1 cellular context compared by ENCODE assay signal in the genomic region with DNA sequence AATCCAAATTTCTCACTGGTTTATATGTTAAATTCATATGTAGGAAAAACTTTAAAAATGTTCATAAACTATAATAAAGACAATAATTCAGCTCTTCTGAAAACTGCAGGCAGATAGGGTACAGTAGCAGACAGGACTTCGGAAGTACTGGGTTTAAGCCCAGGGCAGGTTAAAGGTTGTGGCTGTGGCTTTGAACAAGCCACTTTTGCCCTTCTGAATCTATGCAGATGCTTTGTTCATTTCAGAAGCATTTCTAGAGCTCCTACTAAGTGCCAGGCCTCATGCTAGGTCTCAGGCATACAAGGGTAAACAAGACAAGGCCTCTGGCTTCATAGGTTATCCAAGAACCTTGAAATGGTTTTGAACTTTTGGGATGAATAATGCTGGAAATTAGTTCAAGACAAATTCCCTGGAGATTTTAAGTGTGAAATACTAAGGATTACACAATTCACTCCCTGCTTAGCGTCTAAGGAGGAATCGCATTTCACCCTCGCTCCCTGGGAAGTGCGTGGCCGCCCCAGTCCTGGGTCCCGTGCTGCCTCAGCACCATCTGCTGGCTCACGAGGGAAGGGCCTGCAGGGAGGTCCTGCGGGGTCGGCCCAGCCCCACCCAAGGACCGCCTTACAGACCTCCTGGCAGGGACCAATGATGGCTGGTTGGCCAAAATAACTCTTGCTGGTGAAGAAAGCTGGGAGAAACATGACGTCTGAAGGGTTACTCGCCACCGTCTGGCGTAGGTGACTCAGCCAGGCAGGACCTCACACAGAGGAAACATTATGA.
A peak's percentile ranks its signal among the peaks of the same experiment; 100 is the strongest.
TF ChIP-seq lines count a peak whose summit lies in the region.

No MANE protein-coding gene starts in this region.

TF ChIP-seq in H1, 55 proteins besides CTCF, POLR2A, EP300 and RAD21 (continued from another document):
- no peak for TF ChIP-seq GTF2F1 (IDR thresholded peaks at IDR 0.05; ENCODE audit: borderline replicate concordance, low read depth, low read length)
- TF ChIP-seq CEBPB (IDR thresholded peaks at IDR 0.05; ENCODE audit: low read depth, low read length), result peak; percentile 94
- peak; percentile 57; the same call in 1 of the 2 replicates for TF ChIP-seq YY1 (IDR thresholded peaks at IDR 0.05; ENCODE audit: low read depth, low read length)
- no peak for TF ChIP-seq TBP (IDR thresholded peaks at IDR 0.05; ENCODE audit: low read depth, low read length)
- TF ChIP-seq, protein P1, sequence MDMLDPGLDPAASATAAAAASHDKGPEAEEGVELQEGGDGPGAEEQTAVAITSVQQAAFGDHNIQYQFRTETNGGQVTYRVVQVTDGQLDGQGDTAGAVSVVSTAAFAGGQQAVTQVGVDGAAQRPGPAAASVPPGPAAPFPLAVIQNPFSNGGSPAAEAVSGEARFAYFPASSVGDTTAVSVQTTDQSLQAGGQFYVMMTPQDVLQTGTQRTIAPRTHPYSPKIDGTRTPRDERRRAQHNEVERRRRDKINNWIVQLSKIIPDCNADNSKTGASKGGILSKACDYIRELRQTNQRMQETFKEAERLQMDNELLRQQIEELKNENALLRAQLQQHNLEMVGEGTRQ (IDR thresholded peaks at IDR 0.05; ENCODE audit: low read length), result 0 out of 2 replicates have a peak, but pooled peaks have one; percentile 18
- TF ChIP-seq SRF (IDR thresholded peaks at IDR 0.05; ENCODE audit: low read depth, low read length), result no peak
- TF ChIP-seq PHF8 (conservative IDR thresholded peaks at IDR 0.05; ENCODE audit: low read depth, low read length), result no peak
- TF ChIP-seq, protein P2, sequence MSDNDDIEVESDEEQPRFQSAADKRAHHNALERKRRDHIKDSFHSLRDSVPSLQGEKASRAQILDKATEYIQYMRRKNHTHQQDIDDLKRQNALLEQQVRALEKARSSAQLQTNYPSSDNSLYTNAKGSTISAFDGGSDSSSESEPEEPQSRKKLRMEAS (IDR thresholded peaks at IDR 0.05), result peak; percentile 71
- TF ChIP-seq NRF1 (IDR thresholded peaks at IDR 0.05; ENCODE audit: low read depth, low read length), result no peak
- no peak for TF ChIP-seq JUND (IDR thresholded peaks at IDR 0.05; ENCODE audit: low read length)
- TF ChIP-seq TAF1 (IDR thresholded peaks at IDR 0.05; ENCODE audit: low read depth, low read length), result no peak
- no peak for TF ChIP-seq CBX5 (IDR thresholded peaks at IDR 0.05; ENCODE audit: low read depth, low read length)
- TF ChIP-seq SAP30 (IDR thresholded peaks at IDR 0.05; ENCODE audit: insufficient read depth, insufficient replicate concordance, low read length), result no peak
- TF ChIP-seq BACH1 (IDR thresholded peaks at IDR 0.05; ENCODE audit: low read length), result 0 out of 2 replicates have a peak, but pooled peaks have one; percentile 36
